30 cellular contexts compared by ENCODE assay signal in the genomic region with DNA sequence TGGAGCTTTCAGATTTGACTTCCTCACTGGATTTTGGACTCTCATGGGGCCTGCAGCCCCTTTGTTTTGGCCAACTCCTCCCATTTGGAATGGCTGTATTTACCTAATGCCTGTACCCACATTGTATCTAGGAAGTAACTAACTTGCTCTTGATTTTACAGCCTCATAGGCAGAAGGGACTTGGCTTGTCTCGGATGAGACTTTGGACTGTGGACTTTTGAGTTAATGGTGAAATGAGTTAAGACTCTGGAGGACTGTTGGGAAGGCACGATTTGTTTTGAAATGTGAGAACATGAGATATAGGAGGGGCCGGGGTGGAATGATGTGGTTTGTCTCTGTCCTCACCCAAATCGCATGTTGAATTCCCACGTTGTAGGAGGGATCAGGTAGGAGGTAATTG.
"Had no signal": no experiment of that assay in that cellular context is flagged by ENCODE, and none has a peak within 500 bp of the region (broad histone marks: within the 10 kb centered on the region; RNA-seq: fewer than 3 reads in every experiment).

No MANE protein-coding gene starts in this region.

- H3K9me3 ChIP-seq: esophagus muscularis mucosa, gastrocnemius medialis had no signal

- H3K4me3 ChIP-seq: esophagus muscularis mucosa, gastrocnemius medialis had no signal

- H3K36me3 ChIP-seq: brain microvascular endothelial cell, esophagus muscularis mucosa, gastrocnemius medialis, WERI-Rb-1 had no signal

- DNase-seq: activated B cell treated with CpG ODN at 0.5 μM for 24 hours; activated CD4-positive, alpha-beta T cell treated with anti-CD3 and anti-CD28 coated beads for 48 hours; activated CD4-positive, alpha-beta T cell treated with anti-CD3 and anti-CD28 coated beads, Interleukin-2, amount 50 U/mL, for 1 hour; activated CD4-positive, alpha-beta T cell treated with anti-CD3 and anti-CD28 coated beads, Interleukin-2, amount 50 U/mL, for 48 hours; activated CD8-positive, alpha-beta memory T cell treated with anti-CD3 and anti-CD28 coated beads for 24 hours; activated CD8-positive, alpha-beta T cell treated with anti-CD3 and anti-CD28 coated beads for 36 hours; activated effector memory CD4-positive, alpha-beta T cell treated with Interleukin-2 at 50 U/mL for 16 hours; activated gamma-delta T cell treated with Interleukin-2 at 50 U/mL for 16 hours; activated naive CD4-positive, alpha-beta T cell treated with anti-CD3 and anti-CD28 coated beads, Interleukin-2, amount 50 U/mL, for 16 hours; activated naive CD4-positive, alpha-beta T cell treated with Interleukin-2 at 50 U/mL for 16 hours; activated T-cell treated with anti-CD3 and anti-CD28 coated beads, Interleukin-2, amount 50 U/mL, for 4 hours; amniotic stem cell; anterior cingulate cortex; brain microvascular endothelial cell; cortex of kidney; dermis blood vessel endothelial cell; effector CD4-positive, alpha-beta T cell; erythroblast; foreskin keratinocyte; gastrocnemius medialis; SW 1271; T-helper 1 cell; T-helper 17 cell; T1000; WERI-Rb-1 had no signal

- ATAC-seq: activated CD4-positive, CD25-positive, alpha-beta regulatory T cell treated with anti-CD3 and anti-CD28 coated beads, Interleukin-2, amount 50 U/mL, for 24 hours; activated CD8-positive, alpha-beta T cell treated with anti-CD3 and anti-CD28 coated beads for 36 hours; activated T-cell treated with anti-CD3 and anti-CD28 coated beads, Interleukin-2, amount 50 U/mL, for 4 hours; activated T-helper 17 cell treated with anti-CD3 and anti-CD28 coated beads, Interleukin-2, amount 50 U/mL, for 72 hours; foreskin keratinocyte; gastrocnemius medialis; T-helper 17 cell had no signal

- H3K27ac ChIP-seq: brain microvascular endothelial cell, esophagus muscularis mucosa, foreskin keratinocyte, gastrocnemius medialis, WERI-Rb-1 had no signal

- H3K4me1 ChIP-seq: esophagus muscularis mucosa, foreskin keratinocyte, gastrocnemius medialis had no signal

- FAIRE-seq: astrocyte, bronchial epithelial cell had no signal

- H3K27me3 ChIP-seq: brain microvascular endothelial cell, esophagus muscularis mucosa, foreskin keratinocyte, gastrocnemius medialis had no signal
